In genomic region chrX:20237864-20238263, GRCh38 we compare ENCODE assay signal across 1 cellular context.
TF ChIP-seq lines count a peak whose summit lies in the region.

No MANE protein-coding gene starts in this region.

TF ChIP-seq in HepG2, 621 proteins besides CTCF, POLR2A, EP300 and RAD21:
- TF ChIP-seq TEAD2 (CRISPR knock-in tag; IDR thresholded peaks at IDR 0.05) (no peak), ZNF746 (CRISPR knock-in tag; IDR thresholded peaks at IDR 0.05) (no peak), RCOR2 (CRISPR knock-in tag; IDR thresholded peaks at IDR 0.05) (no peak), NCOR1 (IDR thresholded peaks at IDR 0.05; ENCODE audit: borderline replicate concordance, low read length) (no peak), TCF12 (IDR thresholded peaks at IDR 0.05) (no peak), TCF12 (CRISPR knock-in tag; IDR thresholded peaks at IDR 0.05) (no peak), NFIB (CRISPR knock-in tag; IDR thresholded peaks at IDR 0.05; ENCODE audit: borderline replicate concordance) (no peak), TBX2 (CRISPR knock-in tag; IDR thresholded peaks at IDR 0.05; ENCODE audit: borderline replicate concordance) (no peak), ZNF382 (CRISPR knock-in tag; IDR thresholded peaks at IDR 0.05; ENCODE audit: borderline replicate concordance) (no peak), MXI1 (IDR thresholded peaks at IDR 0.05; ENCODE audit: borderline replicate concordance, low read depth, low read length) (no peak), ZFP36L2 (CRISPR knock-in tag; IDR thresholded peaks at IDR 0.05) (no peak), ZBTB2 (CRISPR knock-in tag; IDR thresholded peaks at IDR 0.05; ENCODE audit: low read depth) (no peak), ATF6 (CRISPR knock-in tag; conservative IDR thresholded peaks at IDR 0.05) (no peak), ZNF615 (CRISPR knock-in tag; IDR thresholded peaks at IDR 0.05; ENCODE audit: borderline replicate concordance) (no peak), ZMYM2 (CRISPR knock-in tag; IDR thresholded peaks at IDR 0.05) (no peak), MNT (IDR thresholded peaks at IDR 0.05) (no peak), RFXAP (CRISPR knock-in tag; IDR thresholded peaks at IDR 0.05; ENCODE audit: borderline replicate concordance) (no peak), ZNF614 (CRISPR knock-in tag; IDR thresholded peaks at IDR 0.05; ENCODE audit: borderline replicate concordance) (no peak), ZNF24 (IDR thresholded peaks at IDR 0.05) (no peak), MED8 (CRISPR knock-in tag; IDR thresholded peaks at IDR 0.05; ENCODE audit: insufficient replicate concordance) (no peak)
